ENCODE assay signal across 1 cellular context in the genomic region with DNA sequence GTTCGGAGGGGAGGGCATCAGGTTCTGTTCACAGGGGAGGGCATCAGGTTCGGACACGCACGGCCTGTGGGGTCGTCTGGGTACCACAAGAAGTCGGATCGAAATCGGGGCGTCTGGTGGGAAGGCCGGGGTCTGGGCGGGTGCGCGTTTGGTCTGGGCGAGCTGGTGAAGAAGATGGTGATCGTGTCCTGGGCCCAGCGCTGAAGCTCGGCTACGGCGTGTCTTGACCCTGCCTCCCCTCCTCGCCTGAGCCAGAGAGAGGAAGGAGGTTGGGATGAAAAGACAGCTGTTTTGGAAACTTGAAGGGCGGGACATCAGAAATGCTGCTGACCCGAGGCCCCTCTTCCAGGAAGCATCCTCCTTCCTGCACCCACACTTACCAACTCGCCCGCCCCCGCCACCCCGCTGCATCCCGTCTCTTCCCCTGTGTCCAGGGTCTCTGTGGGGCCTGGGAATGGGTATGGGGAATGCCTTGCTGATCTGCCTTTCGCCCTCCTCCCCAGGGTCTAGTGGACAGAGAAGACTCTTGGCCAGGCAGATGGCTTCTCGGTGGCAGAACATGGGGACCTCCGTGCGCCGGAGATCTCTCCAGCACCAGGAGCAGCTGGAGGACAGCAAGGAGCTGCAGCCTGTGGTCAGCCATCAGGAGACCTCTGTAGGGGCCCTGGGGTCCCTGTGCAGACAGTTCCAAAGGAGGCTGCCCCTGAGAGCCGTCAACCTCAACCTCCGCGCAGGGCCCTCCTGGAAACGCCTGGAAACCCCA.
TF ChIP-seq lines count a peak whose summit lies in the region.

No MANE protein-coding gene starts in this region.

TF ChIP-seq in GM23338, 12 proteins besides CTCF, POLR2A, EP300 and RAD21 (continued from another document):
- TF ChIP-seq, protein P1, sequence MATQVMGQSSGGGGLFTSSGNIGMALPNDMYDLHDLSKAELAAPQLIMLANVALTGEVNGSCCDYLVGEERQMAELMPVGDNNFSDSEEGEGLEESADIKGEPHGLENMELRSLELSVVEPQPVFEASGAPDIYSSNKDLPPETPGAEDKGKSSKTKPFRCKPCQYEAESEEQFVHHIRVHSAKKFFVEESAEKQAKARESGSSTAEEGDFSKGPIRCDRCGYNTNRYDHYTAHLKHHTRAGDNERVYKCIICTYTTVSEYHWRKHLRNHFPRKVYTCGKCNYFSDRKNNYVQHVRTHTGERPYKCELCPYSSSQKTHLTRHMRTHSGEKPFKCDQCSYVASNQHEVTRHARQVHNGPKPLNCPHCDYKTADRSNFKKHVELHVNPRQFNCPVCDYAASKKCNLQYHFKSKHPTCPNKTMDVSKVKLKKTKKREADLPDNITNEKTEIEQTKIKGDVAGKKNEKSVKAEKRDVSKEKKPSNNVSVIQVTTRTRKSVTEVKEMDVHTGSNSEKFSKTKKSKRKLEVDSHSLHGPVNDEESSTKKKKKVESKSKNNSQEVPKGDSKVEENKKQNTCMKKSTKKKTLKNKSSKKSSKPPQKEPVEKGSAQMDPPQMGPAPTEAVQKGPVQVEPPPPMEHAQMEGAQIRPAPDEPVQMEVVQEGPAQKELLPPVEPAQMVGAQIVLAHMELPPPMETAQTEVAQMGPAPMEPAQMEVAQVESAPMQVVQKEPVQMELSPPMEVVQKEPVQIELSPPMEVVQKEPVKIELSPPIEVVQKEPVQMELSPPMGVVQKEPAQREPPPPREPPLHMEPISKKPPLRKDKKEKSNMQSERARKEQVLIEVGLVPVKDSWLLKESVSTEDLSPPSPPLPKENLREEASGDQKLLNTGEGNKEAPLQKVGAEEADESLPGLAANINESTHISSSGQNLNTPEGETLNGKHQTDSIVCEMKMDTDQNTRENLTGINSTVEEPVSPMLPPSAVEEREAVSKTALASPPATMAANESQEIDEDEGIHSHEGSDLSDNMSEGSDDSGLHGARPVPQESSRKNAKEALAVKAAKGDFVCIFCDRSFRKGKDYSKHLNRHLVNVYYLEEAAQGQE (IDR thresholded peaks at IDR 0.05; ENCODE audit: unreplicated experiment) = no peak
- TF ChIP-seq, protein P2, sequence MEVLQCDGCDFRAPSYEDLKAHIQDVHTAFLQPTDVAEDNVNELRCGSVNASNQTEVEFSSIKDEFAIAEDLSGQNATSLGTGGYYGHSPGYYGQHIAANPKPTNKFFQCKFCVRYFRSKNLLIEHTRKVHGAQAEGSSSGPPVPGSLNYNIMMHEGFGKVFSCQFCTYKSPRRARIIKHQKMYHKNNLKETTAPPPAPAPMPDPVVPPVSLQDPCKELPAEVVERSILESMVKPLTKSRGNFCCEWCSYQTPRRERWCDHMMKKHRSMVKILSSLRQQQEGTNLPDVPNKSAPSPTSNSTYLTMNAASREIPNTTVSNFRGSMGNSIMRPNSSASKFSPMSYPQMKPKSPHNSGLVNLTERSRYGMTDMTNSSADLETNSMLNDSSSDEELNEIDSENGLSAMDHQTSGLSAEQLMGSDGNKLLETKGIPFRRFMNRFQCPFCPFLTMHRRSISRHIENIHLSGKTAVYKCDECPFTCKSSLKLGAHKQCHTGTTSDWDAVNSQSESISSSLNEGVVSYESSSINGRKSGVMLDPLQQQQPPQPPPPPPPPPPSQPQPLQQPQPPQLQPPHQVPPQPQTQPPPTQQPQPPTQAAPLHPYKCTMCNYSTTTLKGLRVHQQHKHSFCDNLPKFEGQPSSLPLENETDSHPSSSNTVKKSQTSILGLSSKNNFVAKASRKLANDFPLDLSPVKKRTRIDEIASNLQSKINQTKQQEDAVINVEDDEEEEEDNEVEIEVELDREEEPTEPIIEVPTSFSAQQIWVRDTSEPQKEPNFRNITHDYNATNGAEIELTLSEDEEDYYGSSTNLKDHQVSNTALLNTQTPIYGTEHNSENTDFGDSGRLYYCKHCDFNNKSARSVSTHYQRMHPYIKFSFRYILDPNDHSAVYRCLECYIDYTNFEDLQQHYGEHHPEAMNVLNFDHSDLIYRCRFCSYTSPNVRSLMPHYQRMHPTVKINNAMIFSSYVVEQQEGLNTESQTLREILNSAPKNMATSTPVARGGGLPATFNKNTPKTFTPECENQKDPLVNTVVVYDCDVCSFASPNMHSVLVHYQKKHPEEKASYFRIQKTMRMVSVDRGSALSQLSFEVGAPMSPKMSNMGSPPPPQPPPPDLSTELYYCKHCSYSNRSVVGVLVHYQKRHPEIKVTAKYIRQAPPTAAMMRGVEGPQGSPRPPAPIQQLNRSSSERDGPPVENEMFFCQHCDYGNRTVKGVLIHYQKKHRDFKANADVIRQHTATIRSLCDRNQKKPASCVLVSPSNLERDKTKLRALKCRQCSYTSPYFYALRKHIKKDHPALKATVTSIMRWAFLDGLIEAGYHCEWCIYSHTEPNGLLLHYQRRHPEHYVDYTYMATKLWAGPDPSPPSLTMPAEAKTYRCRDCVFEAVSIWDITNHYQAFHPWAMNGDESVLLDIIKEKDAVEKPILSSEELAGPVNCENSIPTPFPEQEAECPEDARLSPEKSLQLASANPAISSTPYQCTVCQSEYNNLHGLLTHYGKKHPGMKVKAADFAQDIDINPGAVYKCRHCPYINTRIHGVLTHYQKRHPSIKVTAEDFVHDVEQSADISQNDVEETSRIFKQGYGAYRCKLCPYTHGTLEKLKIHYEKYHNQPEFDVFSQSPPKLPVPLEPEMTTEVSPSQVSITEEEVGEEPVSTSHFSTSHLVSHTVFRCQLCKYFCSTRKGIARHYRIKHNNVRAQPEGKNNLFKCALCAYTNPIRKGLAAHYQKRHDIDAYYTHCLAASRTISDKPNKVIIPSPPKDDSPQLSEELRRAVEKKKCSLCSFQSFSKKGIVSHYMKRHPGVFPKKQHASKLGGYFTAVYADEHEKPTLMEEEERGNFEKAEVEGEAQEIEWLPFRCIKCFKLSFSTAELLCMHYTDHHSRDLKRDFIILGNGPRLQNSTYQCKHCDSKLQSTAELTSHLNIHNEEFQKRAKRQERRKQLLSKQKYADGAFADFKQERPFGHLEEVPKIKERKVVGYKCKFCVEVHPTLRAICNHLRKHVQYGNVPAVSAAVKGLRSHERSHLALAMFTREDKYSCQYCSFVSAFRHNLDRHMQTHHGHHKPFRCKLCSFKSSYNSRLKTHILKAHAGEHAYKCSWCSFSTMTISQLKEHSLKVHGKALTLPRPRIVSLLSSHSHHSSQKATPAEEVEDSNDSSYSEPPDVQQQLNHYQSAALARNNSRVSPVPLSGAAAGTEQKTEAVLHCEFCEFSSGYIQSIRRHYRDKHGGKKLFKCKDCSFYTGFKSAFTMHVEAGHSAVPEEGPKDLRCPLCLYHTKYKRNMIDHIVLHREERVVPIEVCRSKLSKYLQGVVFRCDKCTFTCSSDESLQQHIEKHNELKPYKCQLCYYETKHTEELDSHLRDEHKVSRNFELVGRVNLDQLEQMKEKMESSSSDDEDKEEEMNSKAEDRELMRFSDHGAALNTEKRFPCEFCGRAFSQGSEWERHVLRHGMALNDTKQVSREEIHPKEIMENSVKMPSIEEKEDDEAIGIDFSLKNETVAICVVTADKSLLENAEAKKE (CRISPR knock-in tag; IDR thresholded peaks at IDR 0.05) = no peak
- no peak for TF ChIP-seq STAT1 (IDR thresholded peaks at IDR 0.05; ENCODE audit: unreplicated experiment)
- no peak for TF ChIP-seq ZNF114 (CRISPR knock-in tag; IDR thresholded peaks at IDR 0.05)
- no peak for TF ChIP-seq ZNF331 (CRISPR knock-in tag; IDR thresholded peaks at IDR 0.05; ENCODE audit: low read depth)
- no peak for TF ChIP-seq EZH2phosphoT487 (IDR thresholded peaks at IDR 0.05; ENCODE audit: unreplicated experiment)
- no peak for TF ChIP-seq NANOG (IDR thresholded peaks at IDR 0.05; ENCODE audit: borderline replicate concordance)
- TF ChIP-seq JUNB (IDR thresholded peaks at IDR 0.05; ENCODE audit: unreplicated experiment) = no peak
TF ChIP-seq in GM23338: peak in this region for 0.
